13 cellular contexts compared by ENCODE assay signal in the genomic region with DNA sequence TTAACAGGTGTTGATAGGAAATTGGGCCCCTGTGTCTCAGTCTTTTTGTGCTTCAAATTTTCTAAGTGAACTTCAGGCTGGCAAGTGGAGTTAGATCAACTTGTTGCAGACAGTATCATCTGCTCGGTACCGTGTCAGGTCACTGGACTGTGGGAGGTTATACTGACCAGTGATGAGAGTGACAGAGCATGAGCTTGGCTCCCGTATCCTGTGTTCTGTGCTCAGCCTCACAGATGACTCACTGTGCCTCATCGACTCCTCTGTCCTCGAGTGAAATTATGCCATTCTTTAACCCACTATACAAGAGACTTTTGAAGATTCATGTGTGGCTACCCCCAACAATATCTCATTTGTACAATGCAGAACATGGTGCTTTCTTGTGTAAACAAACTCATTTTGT. TPM values are rescaled to one million over a fixed set of nuclear protein-coding genes. Genes with fewer than 3 reads are reported as not detected.
DNase-seq lines count a peak whose midpoint lies in the region; ATAC-seq and TF ChIP-seq lines count a peak whose summit lies in the region.
"Had no signal": no experiment of that assay in that cellular context is flagged by ENCODE, and none has a peak within 500 bp of the region (broad histone marks: within the 10 kb centered on the region; RNA-seq: fewer than 3 reads in every experiment).

No MANE protein-coding gene starts in this region.

- H3K36me3 ChIP-seq in Loucy (ENCODE audit: insufficient read depth, low read length), result peaks cover 7% of the 10 kb centered on the region; the same call in 1 of the 2 replicates

- no peak overlapping the region for H3K27ac ChIP-seq in substantia nigra (ENCODE audit: low read depth, low read length, poor library complexity, severe bottlenecking)

- H3K9me3 ChIP-seq in Loucy (ENCODE audit: insufficient read depth, low read depth, low read length), result no peaks in the 10 kb centered on the region

- CTCF ChIA-PET in activated naive CD4-positive, alpha-beta T cell treated with anti-CD3 and anti-CD28 coated beads, Interleukin-2, amount 10 ng/mL, durations not matched to agents 7 days and 5 days (lab: Charles Lee), result interaction anchor here (0.9 to 3.0 kb wide), 5 partner anchors 12 to 350 kb away, joined by 3 to 10 read pairs (median 5); no protein-coding TSS in a partner anchor

- no peak for ATAC-seq in HG02885 (IDR thresholded peaks at IDR 0.05; ENCODE audit: poor library complexity, unreplicated experiment)

- peak; percentile 65 for DNase-seq in ELR (ENCODE audit: low read depth)
- peak; percentile 47 for DNase-seq in activated naive CD4-positive, alpha-beta T cell treated with anti-CD3 and anti-CD28 coated beads, Interleukin-2, amount 10 ng/mL, durations not matched to agents 7 days and 5 days
- DNase-seq in kidney glomerular epithelial cell (lab: John Stamatoyannopoulos, UW), result peak; percentile 20
- no peak for DNase-seq in posterior vena cava (ENCODE audit: low spot score)
- no peak for DNase-seq in substantia nigra (lab: John Stamatoyannopoulos, UW)
- DNase-seq in activated CD4-positive, CD25-positive, alpha-beta regulatory T cell treated with anti-CD3 and anti-CD28 coated beads, Interleukin-2, amount 50 U/mL, for 72 hours, result no peak
- DNase-seq: SIG-M5 had no signal

- H3K4me2 ChIP-seq in Loucy (ENCODE audit: low read depth, low read length, poor library complexity, severe bottlenecking), result peak overlapping the region; percentile 94

- intact Hi-C loops in posterior vena cava (cut with DNase I), result no loop called here

- no peaks in the 10 kb centered on the region for H3K27me3 ChIP-seq in Loucy (ENCODE audit: insufficient read depth, low read length, poor library complexity, severe bottlenecking)

- no peak for TF ChIP-seq CTCF in Loucy (conservative IDR thresholded peaks at IDR 0.05; ENCODE audit: low read length)

- no peaks in the 10 kb centered on the region for H3K27me3 Mint-ChIP-seq in activated naive CD4-positive, alpha-beta T cell treated with anti-CD3 and anti-CD28 coated beads, Interleukin-2, amount 10 ng/mL, durations not matched to agents 7 days and 5 days

- H3K9me3 Mint-ChIP-seq in activated naive CD4-positive, alpha-beta T cell treated with anti-CD3 and anti-CD28 coated beads, Interleukin-2, amount 10 ng/mL, durations not matched to agents 7 days and 5 days, result no peaks in the 10 kb centered on the region
- H3K9me3 Mint-ChIP-seq: type B pancreatic cell had no signal

- peak overlapping the region; percentile 96 for H3K9ac ChIP-seq in Loucy (ENCODE audit: low read depth, low read length, poor library complexity, severe bottlenecking)

- H3K9me2 ChIP-seq in Loucy (replicated peaks; ENCODE audit: low read depth, low read length), result no peaks in the 10 kb centered on the region

- peaks cover 81% of the 10 kb centered on the region for H3K4me1 ChIP-seq in Loucy (ENCODE audit: insufficient read depth, low read length, poor library complexity, severe bottlenecking)

- H3F3A ChIP-seq in Loucy (ENCODE audit: low read depth), result no peaks in the 10 kb centered on the region

- peaks cover 51% of the 10 kb centered on the region for H3K36me3 Mint-ChIP-seq in activated naive CD4-positive, alpha-beta T cell treated with anti-CD3 and anti-CD28 coated beads, Interleukin-2, amount 10 ng/mL, durations not matched to agents 7 days and 5 days
- H3K36me3 Mint-ChIP-seq: type B pancreatic cell had no signal

- H3K4me3 ChIP-seq in Loucy (ENCODE audit: low read length, poor library complexity, severe bottlenecking), result peak overlapping the region; percentile 76

- H3K4me3 Mint-ChIP-seq in activated naive CD4-positive, alpha-beta T cell treated with anti-CD3 and anti-CD28 coated beads, Interleukin-2, amount 10 ng/mL, durations not matched to agents 7 days and 5 days, result peak overlapping the region; percentile 94
- H3K4me3 Mint-ChIP-seq: type B pancreatic cell had no signal

- peak overlapping the region; percentile 84 for H3K27ac Mint-ChIP-seq in activated naive CD4-positive, alpha-beta T cell treated with anti-CD3 and anti-CD28 coated beads, Interleukin-2, amount 10 ng/mL, durations not matched to agents 7 days and 5 days
- H3K27ac Mint-ChIP-seq: type B pancreatic cell had no signal

- no peak overlapping the region for H2AFZ ChIP-seq in Loucy (ENCODE audit: low read length)

- peaks cover 63% of the 10 kb centered on the region for H4K20me1 ChIP-seq in Loucy (ENCODE audit: insufficient read depth, low read length, poor library complexity, severe bottlenecking)

- peaks cover 100% of the 10 kb centered on the region for H3K79me2 ChIP-seq in Loucy (ENCODE audit: insufficient read depth, low read length)

- peaks cover 79% of the 10 kb centered on the region for H3K4me1 Mint-ChIP-seq in activated naive CD4-positive, alpha-beta T cell treated with anti-CD3 and anti-CD28 coated beads, Interleukin-2, amount 10 ng/mL, durations not matched to agents 7 days and 5 days

RNA-seq across cellular contexts. Expression of a gene that starts 7.9 kb away (rescaled TPM):
- total RNA-seq in posterior vena cava, result 1 to 10 TPM; 2.0 to 4.1 TPM
- total RNA-seq: chondrocyte, glomerular endothelial cell had no signal

RNA-seq across cellular contexts. Expression of a gene that starts 15.2 kb away (rescaled TPM):
- not detected for total RNA-seq in posterior vena cava
- total RNA-seq: chondrocyte, glomerular endothelial cell, lower leg skin had no signal

RNA-seq across cellular contexts. Expression of a gene that starts 51.5 kb away (rescaled TPM):
- total RNA-seq in posterior vena cava, result under 1 TPM in 1 of 2 donors, not detected in 1; 0.29 TPM
- total RNA-seq: chondrocyte, glomerular endothelial cell had no signal

Comparison
In these comparisons a context has a peak if more than half of its experiments do, and no peak if none do; other contexts are left out.
1. DNase-seq: peak in ELR (single experiment), activated naive CD4-positive, alpha-beta T cell treated with anti-CD3 and anti-CD28 coated beads, Interleukin-2, amount 10 ng/mL, durations not matched to agents 7 days and 5 days (single experiment) and kidney glomerular epithelial cell (single experiment); none in posterior vena cava (single experiment), substantia nigra (0 of 49) and activated CD4-positive, CD25-positive, alpha-beta regulatory T cell treated with anti-CD3 and anti-CD28 coated beads, Interleukin-2, amount 50 U/mL, for 72 hours (single experiment).